In the genomic region with DNA sequence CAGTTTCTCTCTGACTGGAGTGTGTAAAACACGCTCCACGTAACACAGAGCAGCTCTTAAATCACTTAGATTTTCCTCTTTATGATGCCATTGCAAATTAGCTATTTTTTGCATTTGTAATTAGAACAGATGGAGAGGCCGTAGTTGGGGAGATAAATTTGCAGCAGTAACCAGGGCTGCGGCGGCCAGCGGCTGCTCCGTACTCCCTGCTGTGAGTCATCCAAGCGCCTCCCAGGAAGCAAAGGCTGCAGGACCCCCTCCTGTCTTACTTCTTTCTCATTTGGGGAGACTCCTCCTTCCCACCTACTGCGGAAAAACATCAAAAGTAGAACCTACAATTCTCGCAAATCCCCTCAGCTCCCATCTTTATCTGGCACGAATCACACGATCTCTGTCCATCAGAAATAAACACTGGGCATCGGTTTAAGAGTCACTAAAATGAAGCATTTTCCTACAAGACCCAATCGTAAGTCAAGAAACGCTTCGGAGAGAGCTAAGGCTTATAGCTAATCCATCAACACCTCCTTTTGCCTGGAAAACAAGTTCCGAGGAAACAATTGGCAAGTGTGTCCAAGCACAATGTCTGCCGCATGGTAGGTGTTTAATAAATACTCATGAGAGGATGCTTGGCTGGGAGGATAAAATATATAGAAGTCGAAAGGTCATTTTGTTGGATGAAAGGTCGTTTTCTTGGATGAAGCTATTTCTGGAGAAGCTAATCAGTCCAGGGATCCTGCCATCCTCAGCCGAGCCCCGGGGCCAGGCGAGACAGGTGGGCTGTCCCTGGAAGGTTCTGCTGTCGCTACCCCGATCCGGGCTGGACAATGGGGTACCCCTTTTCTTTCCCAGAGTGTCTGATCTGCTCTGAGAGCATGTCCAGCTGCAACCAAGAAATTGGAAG, we compare ENCODE assay signal across 17 cellular contexts. TPM values are rescaled to one million over a fixed set of nuclear protein-coding genes. Genes with fewer than 3 reads are reported as not detected.
DNase-seq lines count a peak whose midpoint lies in the region; ATAC-seq, FAIRE-seq and TF ChIP-seq lines count a peak whose summit lies in the region.
"Had no signal": no experiment of that assay in that cellular context is flagged by ENCODE, and none has a peak within 500 bp of the region (broad histone marks: within the 10 kb centered on the region; RNA-seq: fewer than 3 reads in every experiment).

No MANE protein-coding gene starts in this region.

- no peaks in the 10 kb centered on the region for H3K36me3 Mint-ChIP-seq in natural killer cell
- H3K36me3 Mint-ChIP-seq: activated naive CD8-positive, alpha-beta T cell treated with anti-CD3 and anti-CD28 coated beads, Interleukin-2, amount 10 ng/mL, durations not matched to agents 7 days and 5 days; stimulated activated effector memory CD8-positive, alpha-beta T cell treated with anti-CD3 and anti-CD28 coated beads, Interleukin-12 subunit alpha, Interleukin-12 subunit beta, amount 100 ng/mL, for 72 hours had no signal

- peak overlapping the region; percentile 27; the same call in 1 of the 2 replicates for H3K4me3 ChIP-seq in iPS-20b (ENCODE audit: low read length)
- peak overlapping the region; percentile 31 for H3K4me3 ChIP-seq in rectal smooth muscle tissue (ENCODE audit: low read length)
- H3K4me3 ChIP-seq: Peyer's patch had no signal

- H3K27me3 Mint-ChIP-seq in natural killer cell (ENCODE audit: low read depth in 2 of 2): peaks cover 12 to 14% of the 10 kb centered on the region in 2 donors

- H3K4me3 Mint-ChIP-seq in natural killer cell: no peak overlapping the region
- H3K4me3 Mint-ChIP-seq: activated naive CD8-positive, alpha-beta T cell treated with anti-CD3 and anti-CD28 coated beads, Interleukin-2, amount 10 ng/mL, durations not matched to agents 7 days and 5 days; stimulated activated effector memory CD8-positive, alpha-beta T cell treated with anti-CD3 and anti-CD28 coated beads, Interleukin-12 subunit alpha, Interleukin-12 subunit beta, amount 100 ng/mL, for 72 hours had no signal

- peaks cover 0 to 6% of the 10 kb centered on the region in 2 donors for H3K4me1 Mint-ChIP-seq in natural killer cell

- no peak overlapping the region for H3K27ac Mint-ChIP-seq in natural killer cell
- H3K27ac Mint-ChIP-seq: activated naive CD8-positive, alpha-beta T cell treated with anti-CD3 and anti-CD28 coated beads, Interleukin-2, amount 10 ng/mL, durations not matched to agents 7 days and 5 days; stimulated activated effector memory CD8-positive, alpha-beta T cell treated with anti-CD3 and anti-CD28 coated beads, Interleukin-12 subunit alpha, Interleukin-12 subunit beta, amount 100 ng/mL, for 72 hours had no signal

- TF ChIP-seq CTCF in natural killer cell (IDR thresholded peaks at IDR 0.05): no peak
- TF ChIP-seq CTCF in D721Med (IDR thresholded peaks at IDR 0.05; ENCODE audit: insufficient read depth, missing control alignments): no peak

- intact Hi-C loops in natural killer cell (cut with micrococcal nuclease): no loop called here

- H3K27ac ChIP-seq in iPS-20b (ENCODE audit: low read length): no peak overlapping the region
- H3K27ac ChIP-seq in rectal smooth muscle tissue (ENCODE audit: low read depth, low read length): peak overlapping the region; percentile 35
- H3K27ac ChIP-seq: epithelial cell of prostate, KMS-11, Peyer's patch had no signal

- no peaks in the 10 kb centered on the region; the same call in 1 of the 2 replicates for H3K9me3 ChIP-seq in iPS-20b (ENCODE audit: insufficient read depth, low read depth, low read length)
- H3K9me3 ChIP-seq: Peyer's patch had no signal

- H3K4me1 ChIP-seq in iPS-20b (ENCODE audit: insufficient read depth, low read length): peaks cover 35% of the 10 kb centered on the region
- peaks cover 23% of the 10 kb centered on the region for H3K4me1 ChIP-seq in rectal smooth muscle tissue (ENCODE audit: control insufficient read depth, insufficient read depth, low read length)

- H3K9ac ChIP-seq in iPS-20b (ENCODE audit: low read depth, low read length): no peak overlapping the region
- no peak overlapping the region for H3K9ac ChIP-seq in rectal smooth muscle tissue (ENCODE audit: low read length)
- H3K9ac ChIP-seq: KMS-11 had no signal

- DNase-seq in EH (ENCODE audit: low read depth) (peak; percentile 23), amniotic epithelial cell (ENCODE audit: low read depth) (peak; percentile 61), natural killer cell (no peak), D721Med (ENCODE audit: insufficient read length, low spot score) (no peak), iPS-NIHi11 (ENCODE audit: low spot score) (no peak)
- DNase-seq: activated naive CD8-positive, alpha-beta T cell treated with anti-CD3 and anti-CD28 coated beads, Interleukin-2, amount 10 ng/mL, durations not matched to agents 7 days and 5 days; NCI-H1930; NCI-H748 treated with DMSO at 0.1 percent for 48 hours; Peyer's patch; stimulated activated CD4-positive, alpha-beta T cell treated with anti-CD3 and anti-CD28 coated beads, Interleukin-4, amount 100 ng/mL, for 24 hours had no signal

- FAIRE-seq in D721Med (lab: Jason Lieb, UNC): no peak
- FAIRE-seq: colon had no signal

- no peaks in the 10 kb centered on the region for H3K9me3 Mint-ChIP-seq in natural killer cell
- H3K9me3 Mint-ChIP-seq: activated naive CD8-positive, alpha-beta T cell treated with anti-CD3 and anti-CD28 coated beads, Interleukin-2, amount 10 ng/mL, durations not matched to agents 7 days and 5 days; stimulated activated effector memory CD8-positive, alpha-beta T cell treated with anti-CD3 and anti-CD28 coated beads, Interleukin-12 subunit alpha, Interleukin-12 subunit beta, amount 100 ng/mL, for 72 hours had no signal

- H3K36me3 ChIP-seq in iPS-20b (ENCODE audit: insufficient read depth, low read depth, low read length): no peaks in the 10 kb centered on the region
- H3K36me3 ChIP-seq in rectal smooth muscle tissue (ENCODE audit: control insufficient read depth, insufficient read depth, low read length): no peaks in the 10 kb centered on the region
- H3K36me3 ChIP-seq: Peyer's patch had no signal

- ATAC-seq in natural killer cell (no peak), GM21381 (IDR thresholded peaks at IDR 0.05; ENCODE audit: unreplicated experiment) (no peak)
- ATAC-seq: stimulated activated effector memory CD8-positive, alpha-beta T cell treated with anti-CD3 and anti-CD28 coated beads, Interleukin-12 subunit alpha, Interleukin-12 subunit beta, amount 100 ng/mL, for 72 hours had no signal

- H3K27me3 ChIP-seq in iPS-20b (ENCODE audit: insufficient read depth, low read length) (no peaks in the 10 kb centered on the region), rectal smooth muscle tissue (ENCODE audit: control insufficient read depth, insufficient read depth, low read length) (no peaks in the 10 kb centered on the region)
- H3K27me3 ChIP-seq: Peyer's patch had no signal

RNA-seq across cellular contexts. Expression of gene MSRB2, which starts 31.7 kb away (rescaled TPM):
- total RNA-seq in natural killer cell: 1 to 10 TPM; 3.3 to 5.6 (median 3.8) TPM

Comparison
In these comparisons a context has a peak if more than half of its experiments do, and no peak if none do; other contexts are left out.
1. DNase-seq: peak in EH (single experiment) and amniotic epithelial cell (single experiment); none in natural killer cell (single experiment), D721Med (single experiment) and iPS-NIHi11 (single experiment).